In the genomic region with DNA sequence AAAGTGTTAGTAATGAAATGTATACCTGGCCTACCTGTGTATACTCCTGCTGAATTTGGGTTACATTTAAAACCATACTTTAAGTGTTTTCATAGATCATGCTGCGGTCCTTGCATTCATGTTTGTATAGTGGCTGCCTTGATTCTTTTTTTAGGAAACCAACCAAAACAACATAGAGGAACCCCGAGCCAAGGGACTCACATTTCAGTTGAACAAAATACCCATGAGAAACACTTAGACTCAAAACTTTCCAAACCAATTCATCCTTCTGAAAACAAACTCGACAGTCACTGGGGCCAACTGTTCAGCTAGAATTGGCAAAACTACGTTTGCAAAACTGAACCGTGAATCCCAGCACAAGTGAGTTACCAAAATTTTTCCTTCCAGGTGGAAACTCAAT, we compare ENCODE assay signal across 8 cellular contexts. TPM values are rescaled to one million over a fixed set of nuclear protein-coding genes. Genes with fewer than 3 reads are reported as not detected.
A peak's percentile ranks its signal among the peaks of the same experiment; 100 is the strongest.
DNase-seq lines count a peak whose midpoint lies in the region; ATAC-seq and TF ChIP-seq lines count a peak whose summit lies in the region.

No MANE protein-coding gene starts in this region.

- H3K9me3 ChIP-seq in subcutaneous abdominal adipose tissue (ENCODE audit: control insufficient read depth in 5 of 5, low read length in 5 of 5): no peaks in the 10 kb centered on the region
- no peaks in the 10 kb centered on the region for H3K9me3 ChIP-seq in OCI-LY7 (ENCODE audit: low read length)

- no peaks in the 10 kb centered on the region for H3K79me2 ChIP-seq in OCI-LY7 (ENCODE audit: insufficient read depth, low read depth, low read length)

- POLR2A ChIA-PET in OCI-LY7 (lab: Charles Lee): interaction anchor here (0.7 kb wide), 1 partner anchor 469 kb away, joined by 3 read pairs; no protein-coding TSS in a partner anchor

- H3K4me2 ChIP-seq in OCI-LY7 (ENCODE audit: low read length): no peak overlapping the region

- H2AFZ ChIP-seq in OCI-LY7 (ENCODE audit: low read length): no peak overlapping the region

- CTCF ChIA-PET in OCI-LY7 (lab: Charles Lee; ENCODE audit: unreplicated experiment): no interaction called here

- DNase-seq in activated CD4-positive, alpha-beta T cell treated with anti-CD3 and anti-CD28 coated beads, Interleukin-2, amount 10 ng/mL, durations not matched to agents 24 days and 14 days: no peak
- no peak for DNase-seq in activated CD4-positive, alpha-beta T cell treated with anti-CD3 and anti-CD28 coated beads for 48 hours
- no peak for DNase-seq in activated naive CD8-positive, alpha-beta T cell treated with anti-CD3 and anti-CD28 coated beads, Interleukin-2, amount 50 U/mL, for 24 hours
- DNase-seq in immature natural killer cell: no peak
- DNase-seq in NCI-H1417 treated with DMSO at 0.1 percent for 48 hours (lab: John Stamatoyannopoulos, UW): no peak
- DNase-seq in OCI-LY7 (ENCODE audit: low spot score): no peak

- no peaks in the 10 kb centered on the region for H3K36me3 ChIP-seq in subcutaneous abdominal adipose tissue (ENCODE audit: control insufficient read depth in 5 of 5, insufficient read depth in 5 of 5, low read length in 5 of 5)
- no peaks in the 10 kb centered on the region for H3K36me3 ChIP-seq in OCI-LY7 (ENCODE audit: insufficient read depth, low read length)

- H3K4me1 ChIP-seq in subcutaneous abdominal adipose tissue (ENCODE audit: control insufficient read depth in 5 of 5, insufficient read depth in 5 of 5, low read length in 5 of 5) (peaks cover 5 to 22% (median 20%) of the 10 kb centered on the region in 5 donors), OCI-LY7 (ENCODE audit: insufficient read depth, low read length, poor library complexity, severe bottlenecking) (no peaks in the 10 kb centered on the region)

- BruUV-seq in OCI-LY7 (replicated peaks; lab: Mats Ljungman, UMichigan): no TSS peak

- intact Hi-C loops in activated CD4-positive, alpha-beta T cell treated with anti-CD3 and anti-CD28 coated beads, Interleukin-2, amount 10 ng/mL, durations not matched to agents 24 days and 14 days (cut with micrococcal nuclease): loop anchor here (10.0 kb wide), 1 partner anchor 820 kb away; no protein-coding TSS in a partner anchor
- intact Hi-C loops in OCI-LY7 (cut with micrococcal nuclease; ENCODE audit: unreplicated experiment): no loop called here

- H3K4me3 Mint-ChIP-seq in activated CD4-positive, alpha-beta T cell treated with anti-CD3 and anti-CD28 coated beads, Interleukin-2, amount 10 ng/mL, durations not matched to agents 24 days and 14 days: peak overlapping the region; percentile 100
- peak overlapping the region; percentile 91 for H3K4me3 Mint-ChIP-seq in activated naive CD8-positive, alpha-beta T cell treated with anti-CD3 and anti-CD28 coated beads, Interleukin-2, amount 50 U/mL, for 24 hours
- peak overlapping the region; percentile 94 to 98 (median 95) for H3K4me3 Mint-ChIP-seq in immature natural killer cell

- ATAC-seq in activated naive CD8-positive, alpha-beta T cell treated with anti-CD3 and anti-CD28 coated beads, Interleukin-2, amount 50 U/mL, for 24 hours: no peak
- no peak for ATAC-seq in GM18511 (IDR thresholded peaks at IDR 0.05; ENCODE audit: unreplicated experiment)

- peak overlapping the region; percentile 73 for H3K27ac ChIP-seq in subcutaneous abdominal adipose tissue (ENCODE audit: low read depth, low read length)
- no peak overlapping the region for H3K27ac ChIP-seq in OCI-LY7 (ENCODE audit: low read depth, low read length, poor library complexity, severe bottlenecking)

- no peaks in the 10 kb centered on the region for H3K27me3 ChIP-seq in subcutaneous abdominal adipose tissue (ENCODE audit: control insufficient read depth in 5 of 5, insufficient read depth in 4 of 5, low read length in 5 of 5)

- peak overlapping the region in 3 of 5 donors; percentile 38 to 73 (median 56) for H3K9ac ChIP-seq in subcutaneous abdominal adipose tissue (ENCODE audit: low read length in 5 of 5)

- H3K9me3 Mint-ChIP-seq in activated CD4-positive, alpha-beta T cell treated with anti-CD3 and anti-CD28 coated beads, Interleukin-2, amount 10 ng/mL, durations not matched to agents 24 days and 14 days: no peaks in the 10 kb centered on the region
- no peaks in the 10 kb centered on the region for H3K9me3 Mint-ChIP-seq in activated naive CD8-positive, alpha-beta T cell treated with anti-CD3 and anti-CD28 coated beads, Interleukin-2, amount 50 U/mL, for 24 hours
- peaks cover 0 to 16% (median 0%) of the 10 kb centered on the region in 6 donors for H3K9me3 Mint-ChIP-seq in immature natural killer cell

- TF ChIP-seq CTCF in OCI-LY7 (conservative IDR thresholded peaks at IDR 0.05; ENCODE audit: low read length): no peak

- peaks cover 7% of the 10 kb centered on the region for H3K27me3 Mint-ChIP-seq in activated CD4-positive, alpha-beta T cell treated with anti-CD3 and anti-CD28 coated beads, Interleukin-2, amount 10 ng/mL, durations not matched to agents 24 days and 14 days
- H3K27me3 Mint-ChIP-seq in activated naive CD8-positive, alpha-beta T cell treated with anti-CD3 and anti-CD28 coated beads, Interleukin-2, amount 50 U/mL, for 24 hours: peaks cover 29% of the 10 kb centered on the region
- H3K27me3 Mint-ChIP-seq in immature natural killer cell (ENCODE audit: low read depth in 3 of 3): peaks cover 0 to 6% (median 4%) of the 10 kb centered on the region in 3 donors

- H3K4me1 Mint-ChIP-seq in activated CD4-positive, alpha-beta T cell treated with anti-CD3 and anti-CD28 coated beads, Interleukin-2, amount 10 ng/mL, durations not matched to agents 24 days and 14 days: peaks cover 21% of the 10 kb centered on the region
- H3K4me1 Mint-ChIP-seq in activated naive CD8-positive, alpha-beta T cell treated with anti-CD3 and anti-CD28 coated beads, Interleukin-2, amount 50 U/mL, for 24 hours: peaks cover 23% of the 10 kb centered on the region
- H3K4me1 Mint-ChIP-seq in immature natural killer cell: peaks cover 20 to 23% of the 10 kb centered on the region in 2 donors

- no peaks in the 10 kb centered on the region for H4K20me1 ChIP-seq in OCI-LY7 (ENCODE audit: insufficient read depth, low read length)

- H3K27ac Mint-ChIP-seq in activated CD4-positive, alpha-beta T cell treated with anti-CD3 and anti-CD28 coated beads, Interleukin-2, amount 10 ng/mL, durations not matched to agents 24 days and 14 days: peak overlapping the region; percentile 21
- H3K27ac Mint-ChIP-seq in activated naive CD8-positive, alpha-beta T cell treated with anti-CD3 and anti-CD28 coated beads, Interleukin-2, amount 50 U/mL, for 24 hours: no peak overlapping the region
- peak overlapping the region in 1 of 6 donors; percentile 35 for H3K27ac Mint-ChIP-seq in immature natural killer cell

- H3K36me3 Mint-ChIP-seq in activated CD4-positive, alpha-beta T cell treated with anti-CD3 and anti-CD28 coated beads, Interleukin-2, amount 10 ng/mL, durations not matched to agents 24 days and 14 days (ENCODE audit: low read depth): peaks cover 5% of the 10 kb centered on the region
- peaks cover 2% of the 10 kb centered on the region for H3K36me3 Mint-ChIP-seq in activated naive CD8-positive, alpha-beta T cell treated with anti-CD3 and anti-CD28 coated beads, Interleukin-2, amount 50 U/mL, for 24 hours (ENCODE audit: low read depth)
- H3K36me3 Mint-ChIP-seq in immature natural killer cell: no peaks in the 10 kb centered on the region

- H3K4me3 ChIP-seq in subcutaneous abdominal adipose tissue (ENCODE audit: low read depth in 1 of 5, low read length in 5 of 5) (peak overlapping the region; percentile 70 to 80 (median 78)), OCI-LY7 (ENCODE audit: low read depth, low read length, poor library complexity, severe bottlenecking) (no peak overlapping the region)

- no peaks in the 10 kb centered on the region for H3K9me2 ChIP-seq in OCI-LY7 (ENCODE audit: insufficient read depth, low read length)

RNA-seq across cellular contexts. Expression of gene ADGRA3, which starts 1.4 kb away (rescaled TPM):
- total RNA-seq in activated CD4-positive, alpha-beta T cell treated with anti-CD3 and anti-CD28 coated beads, Interleukin-2, amount 10 ng/mL, durations not matched to agents 24 days and 14 days: 23.0 and 23.1 TPM in 2 replicates
- 1 to 10 TPM in 2 of 3 donors, under 1 TPM in 1; 0.99 to 2.7 (median 2.1) TPM for polyA plus RNA-seq in immature natural killer cell
- not detected in 2 replicates for total RNA-seq in OCI-LY7 (2014; rRNA removed; shearing (Covaris generic))
- total RNA-seq in OCI-LY7 (2022): not detected in 2 replicates

Comparison
In these comparisons a context has a peak if more than half of its experiments do, and no peak if none do; other contexts are left out.
1. RNA of gene ADGRA3, which starts 1.4 kb away (total RNA-seq): 23.0 to 23.1 TPM in activated CD4-positive, alpha-beta T cell treated with anti-CD3 and anti-CD28 coated beads, Interleukin-2, amount 10 ng/mL, durations not matched to agents 24 days and 14 days; not detected in OCI-LY7; every median in the first group is over 10 times any median in the second.
2. Peak in every context shown above with its lines, with median percentiles within 50 percentile points of each other: H3K4me3 Mint-ChIP-seq.